Comparison of ENCODE assay signal across 26 cellular contexts in genomic region chr12:129208566-129208965, GRCh38.
"Had no signal": no experiment of that assay in that cellular context is flagged by ENCODE, and none has a peak within 500 bp of the region (broad histone marks: within the 10 kb centered on the region; RNA-seq: fewer than 3 reads in every experiment).

No MANE protein-coding gene starts in this region.

- DNase-seq: glutamatergic neuron; heart right ventricle; kidney; left colon; lower lobe of right lung; mammary epithelial cell; mesenchymal stem cell; mucosa of descending colon; naive thymus-derived CD8-positive, alpha-beta T cell; retina; right cardiac atrium; stimulated activated CD4-positive, alpha-beta T cell treated with anti-CD3 and anti-CD28 coated beads, Interleukin-12 subunit alpha, Interleukin-12 subunit beta, amount 100 ng/mL, for 4 hours; stimulated activated CD4-positive, alpha-beta T cell treated with anti-CD3 and anti-CD28 coated beads, Interleukin-15, amount 100 ng/mL, for 24 hours; stimulated activated CD4-positive, alpha-beta T cell treated with anti-CD3 and anti-CD28 coated beads, Interleukin-2, amount 100 ng/mL, for 24 hours; stimulated activated CD4-positive, alpha-beta T cell treated with anti-CD3 and anti-CD28 coated beads, Interleukin-4, amount 100 ng/mL, for 1 hour; stimulated activated naive CD4-positive, alpha-beta T cell treated with Interleukin-2 at 50 U/mL for 16 hours; stomach; tibial artery; trophoblast cell; upper lobe of right lung had no signal

- H3K27ac ChIP-seq: heart right ventricle, hepatocyte, left lung, lower lobe of right lung, parathyroid adenoma, skin epidermis, stomach, suprapubic skin, thoracic aorta, tibial artery, upper lobe of right lung had no signal
